ENCODE assay signal across 16 cellular contexts in the genomic region with DNA sequence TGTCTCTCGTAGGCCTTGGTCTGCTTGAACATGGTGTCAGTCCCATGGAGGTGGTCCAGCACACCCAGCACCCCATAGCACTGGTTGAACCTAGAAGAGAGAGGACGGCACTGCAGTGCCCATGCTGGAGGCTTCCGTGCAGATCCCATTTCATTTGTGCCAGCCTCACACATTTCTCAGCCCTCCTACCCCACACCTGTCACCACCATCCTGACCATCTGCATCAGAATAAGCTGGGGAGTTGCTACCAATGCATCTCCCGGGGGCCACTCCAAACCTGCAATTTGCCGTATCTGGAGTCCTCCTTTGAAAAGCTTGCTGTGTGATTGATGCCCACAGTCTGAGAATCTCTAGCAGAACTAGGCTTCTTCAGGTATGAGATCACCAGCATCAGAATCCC. TPM values are rescaled to one million over a fixed set of nuclear protein-coding genes. Genes with fewer than 3 reads are reported as not detected.
"Had no signal": no experiment of that assay in that cellular context is flagged by ENCODE, and none has a peak within 500 bp of the region (broad histone marks: within the 10 kb centered on the region; RNA-seq: fewer than 3 reads in every experiment).

No MANE protein-coding gene starts in this region.

- H3K27ac Mint-ChIP-seq: activated CD8-positive, alpha-beta T cell treated with anti-CD3 and anti-CD28 coated beads for 36 hours; dendritic cell treated with granulocyte-macrophage colony-stimulating factor and Interleukin-4, amounts not matched to agents 40 ng/mL and 50 ng/mL, for 4 days had no signal

- H3K4me3 Mint-ChIP-seq: activated CD8-positive, alpha-beta T cell treated with anti-CD3 and anti-CD28 coated beads for 36 hours; activated naive CD8-positive, alpha-beta T cell treated with anti-CD3 and anti-CD28 coated beads, Interleukin-2, amount 10 ng/mL, durations not matched to agents 7 days and 5 days; brain; dendritic cell treated with granulocyte-macrophage colony-stimulating factor and Interleukin-4, amounts not matched to agents 40 ng/mL and 50 ng/mL, for 4 days had no signal

- H3K4me1 Mint-ChIP-seq: brain had no signal

- H3K9me3 Mint-ChIP-seq: activated CD8-positive, alpha-beta T cell treated with anti-CD3 and anti-CD28 coated beads for 36 hours; activated naive CD8-positive, alpha-beta T cell treated with anti-CD3 and anti-CD28 coated beads, Interleukin-2, amount 10 ng/mL, durations not matched to agents 7 days and 5 days; brain; dendritic cell treated with granulocyte-macrophage colony-stimulating factor and Interleukin-4, amounts not matched to agents 40 ng/mL and 50 ng/mL, for 4 days; neural crest cell had no signal

- ATAC-seq: activated CD8-positive, alpha-beta T cell treated with anti-CD3 and anti-CD28 coated beads for 36 hours had no signal

- H3K27me3 Mint-ChIP-seq: activated CD8-positive, alpha-beta T cell treated with anti-CD3 and anti-CD28 coated beads for 36 hours; activated naive CD8-positive, alpha-beta T cell treated with anti-CD3 and anti-CD28 coated beads, Interleukin-2, amount 10 ng/mL, durations not matched to agents 7 days and 5 days; brain; dendritic cell treated with granulocyte-macrophage colony-stimulating factor and Interleukin-4, amounts not matched to agents 40 ng/mL and 50 ng/mL, for 4 days had no signal

- DNase-seq: activated CD4-positive, alpha-beta T cell treated with anti-CD3 and anti-CD28 coated beads for 1 hour; activated CD8-positive, alpha-beta T cell treated with anti-CD3 and anti-CD28 coated beads for 36 hours; activated gamma-delta T cell treated with Interleukin-2 at 50 U/mL for 16 hours; activated naive CD8-positive, alpha-beta T cell treated with anti-CD3 and anti-CD28 coated beads, Interleukin-2, amount 10 ng/mL, durations not matched to agents 7 days and 5 days; activated T-cell treated with anti-CD3 and anti-CD28 coated beads, Interleukin-2, amount 50 U/mL, for 48 hours; cerebellar nuclear complex; effector memory CD4-positive, alpha-beta T cell; foreskin melanocyte; mesendoderm; stimulated activated CD4-positive, alpha-beta T cell treated with anti-CD3 and anti-CD28 coated beads, Interleukin-4, amount 100 ng/mL, for 4 hours; stimulated activated CD8-positive, alpha-beta memory T cell treated with anti-CD3 and anti-CD28 coated beads, Interleukin-4, amount 100 ng/mL, for 48 hours; SW 1271; T1000 had no signal

RNA-seq across cellular contexts. Expression of gene FAXDC2, which starts 30.0 kb away (rescaled TPM):
- total RNA-seq: activated CD8-positive, alpha-beta T cell treated with anti-CD3 and anti-CD28 coated beads for 36 hours; activated naive CD8-positive, alpha-beta T cell treated with anti-CD3 and anti-CD28 coated beads, Interleukin-2, amount 10 ng/mL, durations not matched to agents 7 days and 5 days had no signal
